Comparison of ENCODE assay signal across 1 cellular context in the genomic region with DNA sequence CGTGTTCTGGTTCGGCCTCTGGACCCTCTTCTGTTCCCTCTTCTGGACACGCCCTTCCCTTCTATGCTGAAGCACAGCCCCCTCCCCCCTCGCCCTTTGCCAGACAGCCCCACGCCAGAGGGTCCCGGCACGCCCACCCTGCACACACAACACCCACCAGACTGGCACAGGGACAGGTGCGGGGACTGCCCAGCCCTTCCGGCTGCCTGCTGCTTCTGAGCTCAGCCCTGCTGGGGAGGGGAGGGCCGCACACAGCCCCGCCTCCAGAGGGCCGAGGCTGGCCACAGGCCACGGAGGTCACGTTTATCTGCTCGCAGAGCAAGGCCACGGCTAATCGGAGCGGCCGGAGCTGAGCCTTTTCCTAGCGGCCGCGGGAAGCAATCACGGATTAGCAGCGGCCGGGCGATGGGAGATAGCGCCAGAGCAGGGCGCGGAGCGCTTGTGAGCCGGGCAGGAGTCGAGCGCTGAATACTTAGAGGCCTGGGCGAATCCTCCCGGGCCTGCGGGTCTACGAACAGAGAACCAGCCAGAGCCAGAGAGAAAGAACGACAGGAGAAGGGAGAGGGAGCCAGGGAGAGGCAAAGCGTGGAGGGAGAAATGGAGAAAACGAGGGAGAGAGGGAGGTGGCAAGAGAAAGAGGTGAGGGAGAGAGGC.
TF ChIP-seq lines count a peak whose summit lies in the region.

No MANE protein-coding gene starts in this region.

TF ChIP-seq in HepG2, 621 proteins besides CTCF, POLR2A, EP300 and RAD21 (continued from another document):
- TF ChIP-seq, protein P1, sequence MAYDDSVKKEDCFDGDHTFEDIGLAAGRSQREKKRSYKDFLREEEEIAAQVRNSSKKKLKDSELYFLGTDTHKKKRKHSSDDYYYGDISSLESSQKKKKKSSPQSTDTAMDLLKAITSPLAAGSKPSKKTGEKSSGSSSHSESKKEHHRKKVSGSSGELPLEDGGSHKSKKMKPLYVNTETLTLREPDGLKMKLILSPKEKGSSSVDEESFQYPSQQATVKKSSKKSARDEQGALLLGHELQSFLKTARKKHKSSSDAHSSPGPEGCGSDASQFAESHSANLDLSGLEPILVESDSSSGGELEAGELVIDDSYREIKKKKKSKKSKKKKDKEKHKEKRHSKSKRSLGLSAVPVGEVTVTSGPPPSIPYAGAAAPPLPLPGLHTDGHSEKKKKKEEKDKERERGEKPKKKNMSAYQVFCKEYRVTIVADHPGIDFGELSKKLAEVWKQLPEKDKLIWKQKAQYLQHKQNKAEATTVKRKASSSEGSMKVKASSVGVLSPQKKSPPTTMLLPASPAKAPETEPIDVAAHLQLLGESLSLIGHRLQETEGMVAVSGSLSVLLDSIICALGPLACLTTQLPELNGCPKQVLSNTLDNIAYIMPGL (CRISPR knock-in tag; IDR thresholded peaks at IDR 0.05; ENCODE audit: borderline replicate concordance in 1 of 2, low read depth in 1 of 2), result peak; percentile 28 to 34; a peak in 2 of 4 replicates
- TF ChIP-seq, protein P2, sequence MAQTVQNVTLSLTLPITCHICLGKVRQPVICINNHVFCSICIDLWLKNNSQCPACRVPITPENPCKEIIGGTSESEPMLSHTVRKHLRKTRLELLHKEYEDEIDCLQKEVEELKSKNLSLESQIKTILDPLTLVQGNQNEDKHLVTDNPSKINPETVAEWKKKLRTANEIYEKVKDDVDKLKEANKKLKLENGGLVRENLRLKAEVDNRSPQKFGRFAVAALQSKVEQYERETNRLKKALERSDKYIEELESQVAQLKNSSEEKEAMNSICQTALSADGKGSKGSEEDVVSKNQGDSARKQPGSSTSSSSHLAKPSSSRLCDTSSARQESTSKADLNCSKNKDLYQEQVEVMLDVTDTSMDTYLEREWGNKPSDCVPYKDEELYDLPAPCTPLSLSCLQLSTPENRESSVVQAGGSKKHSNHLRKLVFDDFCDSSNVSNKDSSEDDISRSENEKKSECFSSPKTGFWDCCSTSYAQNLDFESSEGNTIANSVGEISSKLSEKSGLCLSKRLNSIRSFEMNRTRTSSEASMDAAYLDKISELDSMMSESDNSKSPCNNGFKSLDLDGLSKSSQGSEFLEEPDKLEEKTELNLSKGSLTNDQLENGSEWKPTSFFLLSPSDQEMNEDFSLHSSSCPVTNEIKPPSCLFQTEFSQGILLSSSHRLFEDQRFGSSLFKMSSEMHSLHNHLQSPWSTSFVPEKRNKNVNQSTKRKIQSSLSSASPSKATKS (CRISPR knock-in tag; IDR thresholded peaks at IDR 0.05), result no peak
- TF ChIP-seq ZNF274 (CRISPR knock-in tag; IDR thresholded peaks at IDR 0.05) (0 out of 2 replicates have a peak, but pooled peaks have one; percentile 23), AGO1 (IDR thresholded peaks at IDR 0.05; ENCODE audit: low read depth, low read length, poor library complexity, severe bottlenecking) (peak; percentile 75), MIXL1 (CRISPR knock-in tag; IDR thresholded peaks at IDR 0.05) (peak; percentile 48; the same call in 1 of the 2 replicates), ESRRA (CRISPR knock-in tag; IDR thresholded peaks at IDR 0.05; ENCODE audit: low read depth) (0 out of 2 replicates have a peak, but pooled peaks have one; percentile 54), PITX1 (CRISPR knock-in tag; IDR thresholded peaks at IDR 0.05) (peak; percentile 96), ZNF605 (CRISPR knock-in tag; IDR thresholded peaks at IDR 0.05) (0 out of 2 replicates have a peak, but pooled peaks have one; percentile 59)
TF ChIP-seq in HepG2: peak in this region for 216.
